ENCODE assay signal across 1 cellular context in genomic region chr16:5505093-5505887, GRCh38.
TF ChIP-seq lines count a peak whose summit lies in the region.

No MANE protein-coding gene starts in this region.

TF ChIP-seq in H1, 55 proteins besides CTCF, POLR2A, EP300 and RAD21:
- no peak for TF ChIP-seq TAF7 (optimal IDR thresholded peaks at IDR 0.05; ENCODE audit: borderline replicate concordance, low read depth, low read length)
- TF ChIP-seq CBX8 (IDR thresholded peaks at IDR 0.05; ENCODE audit: borderline replicate concordance, low read depth, low read length) = no peak
- TF ChIP-seq CHD7 (IDR thresholded peaks at IDR 0.05; ENCODE audit: insufficient replicate concordance, low read length) = no peak
- TF ChIP-seq YY1 (IDR thresholded peaks at IDR 0.05; ENCODE audit: low read depth, low read length) = no peak
- no peak for TF ChIP-seq SIRT6 (IDR thresholded peaks at IDR 0.05; ENCODE audit: low read length)
- TF ChIP-seq TAF1 (IDR thresholded peaks at IDR 0.05; ENCODE audit: low read depth, low read length) = no peak
- no peak for TF ChIP-seq RFX5 (IDR thresholded peaks at IDR 0.05; ENCODE audit: borderline replicate concordance, low read depth, low read length)
- no peak for TF ChIP-seq ATF3 (IDR thresholded peaks at IDR 0.05; ENCODE audit: insufficient read depth, low read depth, low read length)
